Comparison of ENCODE assay signal across 8 cellular contexts in genomic region chr10:89302628-89303027, GRCh38. TPM values are rescaled to one million over a fixed set of nuclear protein-coding genes. Genes with fewer than 3 reads are reported as not detected.
DNase-seq lines count a peak whose midpoint lies in the region; TF ChIP-seq lines count a peak whose summit lies in the region.

No MANE protein-coding gene starts in this region.

- POLR2A ChIA-PET in RWPE1 (lab: Yijun Ruan, JAX; ENCODE audit: low non-redundant PET): no interaction called here

- DNase-seq in GM06990 (ENCODE audit: extremely low read depth, insufficient read length) (no peak), RWPE1 (ENCODE audit: low spot score) (peak; percentile 45), esophagus squamous epithelium (lab: John Stamatoyannopoulos, UW) (no peak), renal cortical epithelial cell (ENCODE audit: low read depth) (peak; percentile 58), GM03348 (ENCODE audit: low spot score) (no peak), NCI-H1436 (lab: John Stamatoyannopoulos, UW) (no peak), NCI-H526 treated with DMSO at 0.1 percent for 48 hours (lab: John Stamatoyannopoulos, UW) (no peak)
- no peak for DNase-seq in stimulated activated naive CD4-positive, alpha-beta T cell (lab: John Stamatoyannopoulos, UW)

- H3K4me3 ChIP-seq in GM06990 (replicated peaks; ENCODE audit: low read depth, low read length) (peak overlapping the region; percentile 64), esophagus squamous epithelium (peak overlapping the region; percentile 39 to 66 (median 48))

- no peak for TF ChIP-seq CTCF in GM06990 (IDR thresholded peaks at IDR 0.05; ENCODE audit: insufficient read depth, low read length, poor library complexity, severe bottlenecking)
- TF ChIP-seq CTCF in RWPE1 (conservative IDR thresholded peaks at IDR 0.05; ENCODE audit: low read depth): no peak
- no peak for TF ChIP-seq CTCF in esophagus squamous epithelium (IDR thresholded peaks at IDR 0.05)

- CTCF ChIA-PET in RWPE1 (lab: Yijun Ruan, JAX): interaction anchor here (0.7 to 1.2 kb wide), 5 partner anchors 11 to 151 kb away, joined by 3 to 4 read pairs (median 3); partner anchors contain the start of gene LIPA

- H3K36me3 ChIP-seq in GM06990 (ENCODE audit: control insufficient read depth, insufficient read depth, low read length) (peaks cover 1% of the 10 kb centered on the region), esophagus squamous epithelium (peaks cover 0 to 21% (median 7%) of the 10 kb centered on the region in 3 donors)

- no peak for TF ChIP-seq POLR2A in esophagus squamous epithelium (IDR thresholded peaks at IDR 0.05)

- H3K27ac ChIP-seq in RWPE1: no peak overlapping the region
- peak overlapping the region; percentile 85 to 92 (median 89) for H3K27ac ChIP-seq in esophagus squamous epithelium

- H3K27me3 ChIP-seq in GM06990 (replicated peaks; ENCODE audit: control insufficient read depth, insufficient read depth, low read length) (no peaks in the 10 kb centered on the region), esophagus squamous epithelium (no peaks in the 10 kb centered on the region)

- no peaks in the 10 kb centered on the region for H3K9me3 ChIP-seq in esophagus squamous epithelium

- intact Hi-C loops in esophagus squamous epithelium (cut with DNase I): no loop called here

- WGBS in esophagus squamous epithelium, 2 donors: 7% methylated on average over 3 of the region's 3 CpGs

- peaks cover 16 to 34% (median 21%) of the 10 kb centered on the region in 3 donors for H3K4me1 ChIP-seq in esophagus squamous epithelium

RNA-seq across cellular contexts. Expression of gene IFIT2, which starts 0.8 kb away (rescaled TPM):
- total RNA-seq in esophagus squamous epithelium (1 to 10 TPM in 2 of 4 donors, under 1 TPM in 2; 0.26 to 3.0 (median 1.5) TPM), renal cortical epithelial cell (7.2 and 20.7 TPM in 2 replicates)

RNA-seq across cellular contexts. Expression of gene IFIT3, which starts 25.2 kb away (rescaled TPM):
- 10 to 100 TPM in 1 of 4 donors, 1 to 10 TPM in 3; 1.0 to 14.6 (median 4.2) TPM for total RNA-seq in esophagus squamous epithelium
- 12.8 and 61.6 TPM in 2 replicates for total RNA-seq in renal cortical epithelial cell

RNA-seq across cellular contexts. Expression of gene LIPA, which starts 51.1 kb away (rescaled TPM):
- total RNA-seq in esophagus squamous epithelium (10 to 100 TPM; 19.9 to 64.1 (median 28.8) TPM), renal cortical epithelial cell (50.4 and 78.7 TPM in 2 replicates)

Comparison
In these comparisons a context has a peak if more than half of its experiments do, and no peak if none do; other contexts are left out.
1. DNase-seq: peak in RWPE1 (single experiment) and renal cortical epithelial cell (single experiment); none in GM06990 (single experiment), esophagus squamous epithelium (single experiment), GM03348 (single experiment), NCI-H1436 (single experiment), NCI-H526 treated with DMSO at 0.1 percent for 48 hours (single experiment) and stimulated activated naive CD4-positive, alpha-beta T cell (0 of 6).